8 cellular contexts compared by ENCODE assay signal in the genomic region with DNA sequence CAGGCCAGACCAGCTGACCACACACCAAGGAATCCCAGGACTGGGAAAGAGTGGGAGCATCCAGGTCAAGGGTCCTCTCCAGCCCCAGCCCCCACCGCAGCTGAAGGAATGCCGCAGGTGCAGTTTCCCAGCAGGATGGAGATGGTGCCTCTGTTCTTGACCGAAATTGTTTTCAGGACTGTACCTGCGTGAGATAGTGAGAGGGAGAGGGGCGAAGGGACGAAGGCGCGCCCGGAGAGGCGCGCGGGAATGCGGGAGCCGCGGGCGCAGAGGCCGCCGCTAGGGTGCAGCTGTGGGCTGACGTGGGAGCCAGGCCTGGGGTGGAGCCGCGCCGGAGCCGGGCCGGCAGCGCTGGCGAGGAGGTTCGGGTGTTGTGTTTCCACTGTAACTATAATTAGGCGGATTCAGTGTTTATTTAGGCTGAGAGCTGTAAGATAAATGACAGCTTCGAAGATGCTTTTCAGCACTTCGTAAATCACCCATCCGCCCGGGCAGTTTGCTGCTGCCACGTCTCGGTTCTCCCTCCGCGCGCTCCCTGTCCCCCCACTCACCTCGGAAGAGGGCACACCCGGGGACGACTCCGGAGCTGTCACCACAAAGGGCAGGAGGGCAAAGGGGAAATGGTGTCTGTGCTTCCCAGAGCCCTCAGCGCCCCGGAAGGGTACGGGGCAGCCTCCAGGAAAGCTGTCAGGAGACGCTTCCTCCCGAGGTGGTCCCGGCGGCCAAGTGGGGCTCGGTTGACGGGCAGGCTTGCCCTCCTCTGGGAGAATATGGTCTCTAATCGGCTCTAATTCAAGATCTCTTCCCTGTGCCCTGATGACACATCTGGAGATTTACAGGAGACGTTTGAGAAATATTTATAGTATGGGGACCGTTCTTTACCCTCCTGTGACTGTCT. TPM values are rescaled to one million over a fixed set of nuclear protein-coding genes. Genes with fewer than 3 reads are reported as not detected.
A peak's percentile ranks its signal among the peaks of the same experiment; 100 is the strongest.
DNase-seq lines count a peak whose midpoint lies in the region; ATAC-seq, FAIRE-seq and TF ChIP-seq lines count a peak whose summit lies in the region.

No MANE protein-coding gene starts in this region.

- H3K79me2 ChIP-seq in H1 (ENCODE audit: control insufficient read depth in 1 of 2, insufficient read depth in 2 of 2, low read length in 2 of 2): no peaks in the 10 kb centered on the region

- no peak overlapping the region for H3K9ac ChIP-seq in H1 (replicated peaks in 1 of 4; ENCODE audit: extremely low read depth in 1 of 4, low read depth in 3 of 4, low read length in 3 of 4)

- H3K14ac ChIP-seq in H1 (ENCODE audit: insufficient read length): no peak overlapping the region

- no peak for FAIRE-seq in H1 (lab: Jason Lieb, UNC)

- TF ChIP-seq POLR2A in H1 (IDR thresholded peaks at IDR 0.05; ENCODE audit: control extremely low read depth in 1 of 2, low read depth in 2 of 2, low read length in 2 of 2): no peak

- TF ChIP-seq RAD21 in H1 (IDR thresholded peaks at IDR 0.05 in 1 of 2, conservative IDR thresholded peaks at IDR 0.05 in 1 of 2; ENCODE audit: low read depth in 2 of 2, low read length in 2 of 2): peak; percentile 65 to 80

- H4K8ac ChIP-seq in H1 (ENCODE audit: extremely low read depth, insufficient read depth, low read length): no peak overlapping the region

- POLR2A ChIA-PET in BJ (lab: Charles Lee) (no interaction called here), H1 (lab: Charles Lee; ENCODE audit: partially characterized antibody) (no interaction called here)
- POLR2A ChIA-PET in activated CD8-positive, alpha-beta T cell treated with anti-CD3 and anti-CD28 coated beads, Interleukin-2, amount 10 ng/mL, durations not matched to agents 7 days and 5 days (lab: Charles Lee): interaction anchor here (0.6 to 1.4 kb wide), 4 partner anchors 16 to 140 kb away, joined by 3 to 6 read pairs (median 3); no protein-coding TSS in a partner anchor

- no peak overlapping the region for H3K27ac ChIP-seq in H1 (ENCODE audit: low read depth, low read length)

- H3K56ac ChIP-seq in H1 (replicated peaks; ENCODE audit: insufficient read length, low read depth, low read length): no peak overlapping the region

- H3K23ac ChIP-seq in H1 (ENCODE audit: insufficient read length): no peak overlapping the region

- 9% methylated on average over 50 of the region's 53 CpGs; no CpG with 5 or more reads in 1 of the 2 experiments for WGBS in H1 (ENCODE audit: extremely low coverage in 1 of 2, insufficient coverage in 1 of 2, insufficient read length in 1 of 2, insufficient replicate concordance in 2 of 2, low coverage in 1 of 2, low lambda C conversion rate in 2 of 2, missing lambda C conversion rate in 1 of 2), 2 experiments

- CTCF ChIA-PET in BJ (lab: Yijun Ruan, JAX) (interaction anchor here (0.7 to 2.5 kb wide), 26 partner anchors 8 to 341 kb away, joined by 3 to 18 read pairs (median 4); partner anchors contain the start of gene HOXB5), H1 (lab: Charles Lee; ENCODE audit: partially characterized antibody) (interaction anchor here (0.6 to 3.7 kb wide), 31 partner anchors 9 to 805 kb away, joined by 3 to 34 read pairs (median 4); partner anchors contain the start of genes HOXB1 and HOXB5)
- CTCF ChIA-PET in activated CD8-positive, alpha-beta T cell treated with anti-CD3 and anti-CD28 coated beads, Interleukin-2, amount 10 ng/mL, durations not matched to agents 7 days and 5 days (lab: Charles Lee): interaction anchor here (0.7 to 4.5 kb wide), 38 partner anchors 8 to 173 kb away, joined by 3 to 60 read pairs (median 4); partner anchors contain the start of gene HOXB5

- H4K5ac ChIP-seq in H1 (ENCODE audit: insufficient read length, low read depth, low read length): no peak overlapping the region

- H3K36me3 ChIP-seq in BJ (ENCODE audit: control insufficient read depth, insufficient read depth, low read length) (no peaks in the 10 kb centered on the region), H7 (replicated peaks; ENCODE audit: control insufficient read depth, insufficient read depth, low read length) (no peaks in the 10 kb centered on the region), H1 (ENCODE audit: control insufficient read depth in 2 of 4, insufficient read depth in 4 of 4, low read length in 3 of 4) (no peaks in the 10 kb centered on the region)

- peak; percentile 96 for ATAC-seq in activated CD8-positive, alpha-beta T cell treated with anti-CD3 and anti-CD28 coated beads, Interleukin-2, amount 10 ng/mL, durations not matched to agents 7 days and 5 days
- ATAC-seq in HG03196 (IDR thresholded peaks at IDR 0.05; ENCODE audit: unreplicated experiment): no peak

- no peaks in the 10 kb centered on the region for H3K36me3 Mint-ChIP-seq in activated CD8-positive, alpha-beta T cell treated with anti-CD3 and anti-CD28 coated beads, Interleukin-2, amount 10 ng/mL, durations not matched to agents 7 days and 5 days (ENCODE audit: low read depth)

- no peaks in the 10 kb centered on the region for H3K79me1 ChIP-seq in H1 (ENCODE audit: low read depth, low read length)

- peak overlapping the region; percentile 73; the same call in 1 of the 2 replicates for H3K18ac ChIP-seq in H1 (ENCODE audit: extremely low read depth, low read length)

- H3K4me1 ChIP-seq in H1 (replicated peaks in 1 of 4; ENCODE audit: control insufficient read depth in 3 of 4, insufficient read depth in 4 of 4, low read length in 3 of 4) (peaks cover 3 to 7% (median 4%) of the 10 kb centered on the region in 4 experiments; a peak in 5 of 7 replicates), mononuclear cell (ENCODE audit: insufficient read depth, low read length) (peaks cover 15% of the 10 kb centered on the region)

- H3K9me3 ChIP-seq in H1 (ENCODE audit: insufficient read depth in 2 of 2, low read depth in 1 of 2, low read length in 1 of 2) (no peaks in the 10 kb centered on the region), mononuclear cell (ENCODE audit: low read depth, low read length) (no peaks in the 10 kb centered on the region)

- no peak overlapping the region for H2AFZ ChIP-seq in H1 (ENCODE audit: low read length)

- H2BK12ac ChIP-seq in H1 (ENCODE audit: low read depth, low read length): no peak overlapping the region

- no peak overlapping the region for H2BK20ac ChIP-seq in H1 (ENCODE audit: low read length)

- H3K4ac ChIP-seq in H1 (replicated peaks; ENCODE audit: insufficient read length, low read depth, low read length): no peak overlapping the region

- H2AK5ac ChIP-seq in H1 (ENCODE audit: low read depth, low read length): no peak overlapping the region

- no peak overlapping the region for H2BK15ac ChIP-seq in H1 (ENCODE audit: low read length)

- TF ChIP-seq EP300 in H1 (IDR thresholded peaks at IDR 0.05; ENCODE audit: borderline replicate concordance in 1 of 2, low read depth in 2 of 2, low read length in 2 of 2): no peak

- peaks cover 2 to 4% of the 10 kb centered on the region in 2 experiments for H4K20me1 ChIP-seq in H1 (replicated peaks in 1 of 2; ENCODE audit: control insufficient read depth in 1 of 2, insufficient read depth in 2 of 2, low read length in 2 of 2)

- H3K23me2 ChIP-seq in H1 (ENCODE audit: low read depth, low read length): peaks cover 3% of the 10 kb centered on the region; the same call in 1 of the 2 replicates

- no peak overlapping the region for H2BK5ac ChIP-seq in H1 (ENCODE audit: low read depth, low read length)

- H4K91ac ChIP-seq in H1 (replicated peaks; ENCODE audit: insufficient read length, low read length): no peak overlapping the region

- H3K9me3 Mint-ChIP-seq in activated CD8-positive, alpha-beta T cell treated with anti-CD3 and anti-CD28 coated beads, Interleukin-2, amount 10 ng/mL, durations not matched to agents 7 days and 5 days (ENCODE audit: insufficient read depth): no peaks in the 10 kb centered on the region

- peaks cover 23% of the 10 kb centered on the region for H3K27me3 Mint-ChIP-seq in activated CD8-positive, alpha-beta T cell treated with anti-CD3 and anti-CD28 coated beads, Interleukin-2, amount 10 ng/mL, durations not matched to agents 7 days and 5 days (ENCODE audit: low read depth)

- H3K27ac Mint-ChIP-seq in activated CD8-positive, alpha-beta T cell treated with anti-CD3 and anti-CD28 coated beads, Interleukin-2, amount 10 ng/mL, durations not matched to agents 7 days and 5 days: no peak overlapping the region

- peaks cover 39% of the 10 kb centered on the region for H3K4me1 Mint-ChIP-seq in activated CD8-positive, alpha-beta T cell treated with anti-CD3 and anti-CD28 coated beads, Interleukin-2, amount 10 ng/mL, durations not matched to agents 7 days and 5 days (ENCODE audit: low read depth)

- peak overlapping the region; percentile 65 for H3K4me3 Mint-ChIP-seq in activated CD8-positive, alpha-beta T cell treated with anti-CD3 and anti-CD28 coated beads, Interleukin-2, amount 10 ng/mL, durations not matched to agents 7 days and 5 days

- TF ChIP-seq CTCF in BJ (IDR thresholded peaks at IDR 0.05; ENCODE audit: insufficient read depth, low read depth, low read length) (peak; percentile 71), H1 (IDR thresholded peaks at IDR 0.05; ENCODE audit: control extremely low read depth in 1 of 3, insufficient read depth in 1 of 3, low read depth in 1 of 3, low read length in 3 of 3) (peak; percentile 67 to 76 (median 69))

- H3K4me2 ChIP-seq in H1 (ENCODE audit: insufficient read depth in 1 of 2, low read depth in 2 of 2, low read length in 2 of 2): peak overlapping the region; percentile 35 to 84

- H3K4me3 ChIP-seq in BJ (ENCODE audit: low read depth, low read length) (no peak overlapping the region), H7 (ENCODE audit: insufficient read depth, low read depth, low read length) (peak overlapping the region; percentile 31), H1 (ENCODE audit: extremely low read depth in 1 of 4, insufficient read depth in 2 of 4, low read depth in 3 of 4, low read length in 4 of 4) (peak overlapping the region in 3 of 4 experiments; percentile 25 to 59 (median 32); a peak in 4 of 8 replicates), mononuclear cell (ENCODE audit: low read length) (peak overlapping the region; percentile 3)

- H3K27me3 ChIP-seq in BJ (ENCODE audit: control insufficient read depth, insufficient read depth, low read length) (peaks cover 1% of the 10 kb centered on the region; the same call in 1 of the 2 replicates), H7 (ENCODE audit: control insufficient read depth, insufficient read depth, low read length) (peaks cover 35% of the 10 kb centered on the region), H1 (replicated peaks in 1 of 4; ENCODE audit: control insufficient read depth in 3 of 4, extremely low read depth in 1 of 4, insufficient read depth in 3 of 4, low read length in 3 of 4) (peaks cover 20 to 56% (median 35%) of the 10 kb centered on the region in 4 experiments), mononuclear cell (ENCODE audit: insufficient read depth, low read length) (peaks cover 19% of the 10 kb centered on the region)

- H2BK120ac ChIP-seq in H1 (replicated peaks; ENCODE audit: low read depth, low read length): no peak overlapping the region

- DNase-seq in BJ (ENCODE audit: low read depth): no peak
- DNase-seq in H7: peak; percentile 91
- DNase-seq in NCI-H345 treated with DMSO at 0.1 percent for 48 hours (lab: John Stamatoyannopoulos, UW; ENCODE audit: unreplicated experiment): peak; percentile 52
- peak; percentile 75 for DNase-seq in activated CD8-positive, alpha-beta T cell treated with anti-CD3 and anti-CD28 coated beads, Interleukin-2, amount 10 ng/mL, durations not matched to agents 7 days and 5 days
- peak in 1 of 2 experiments; percentile 79 for DNase-seq in H1 (ENCODE audit: low read depth in 1 of 2, low spot score in 2 of 2)
- DNase-seq in stimulated activated CD8-positive, alpha-beta memory T cell treated with anti-CD3 and anti-CD28 coated beads, Interleukin-4, amount 100 ng/mL, for 4 hours (ENCODE audit: low read depth in 2 of 2, low spot score in 1 of 2): peak; percentile 27 to 31

RNA-seq across cellular contexts. Expression of gene HOXB1, which starts 38.2 kb away (rescaled TPM):
- polyA plus RNA-seq in BJ (2011; rRNA removed) (not detected in 2 replicates), H1 (2011; rRNA removed) (not detected in 2 replicates)
- not detected in 2 replicates for polyA minus RNA-seq in BJ (2011; rRNA and poly(A)+ RNA removed)
- total RNA-seq in H7 (2014; rRNA removed; shearing (Covaris generic)): 4.5 and 6.4 TPM in 2 replicates
- not detected for total RNA-seq in activated CD8-positive, alpha-beta T cell treated with anti-CD3 and anti-CD28 coated beads, Interleukin-2, amount 10 ng/mL, durations not matched to agents 7 days and 5 days
- not detected in 2 replicates for total RNA-seq in H1 (2021; fragmentation: NEBNext Ultra II Directional; extraction: Animal tissue kit (Norgen Biotek cat#: 25700))
- not detected for polyA plus RNA-seq in H1 (2011; cell fraction: cytosol; rRNA removed)
- not detected for polyA plus RNA-seq in H1 (2011; cell fraction: nucleus; rRNA removed)
- 0.10 TPM in 1 of 4 replicates, not detected in the others for polyA plus RNA-seq in H1 (2012, experiment 1 of 2)
- 0.08 TPM for polyA plus RNA-seq in H1 (2012, experiment 2 of 2)
- polyA plus RNA-seq in H1 (2013, experiment 1 of 2): 0.06 TPM
- 0.09 TPM for polyA plus RNA-seq in H1 (2013, experiment 2 of 2)
- polyA minus RNA-seq in H1 (2011; rRNA and poly(A)+ RNA removed): not detected in 2 replicates
- polyA minus RNA-seq in H1 (2011; cell fraction: cytosol; rRNA and poly(A)+ RNA removed): not detected
- polyA minus RNA-seq in H1 (2011; cell fraction: nucleus; rRNA and poly(A)+ RNA removed): not detected
- total RNA-seq in mononuclear cell: not detected

RNA-seq across cellular contexts. Expression of gene HOXB2, which starts 52.3 kb away (rescaled TPM):
- polyA plus RNA-seq in BJ (2011; rRNA removed) (1.5 and 1.7 TPM in 2 replicates), H1 (2011; rRNA removed) (not detected in 2 replicates)
- 0.67 and 0.85 TPM in 2 replicates for polyA minus RNA-seq in BJ (2011; rRNA and poly(A)+ RNA removed)
- total RNA-seq in H7 (2014; rRNA removed; shearing (Covaris generic)): 11.8 and 16.1 TPM in 2 replicates
- 10 to 100 TPM; 15.7 to 17.7 TPM for total RNA-seq in activated CD8-positive, alpha-beta T cell treated with anti-CD3 and anti-CD28 coated beads, Interleukin-2, amount 10 ng/mL, durations not matched to agents 7 days and 5 days
- total RNA-seq in H1 (2021; fragmentation: NEBNext Ultra II Directional; extraction: Animal tissue kit (Norgen Biotek cat#: 25700)): not detected in 2 replicates
- polyA plus RNA-seq in H1 (2011; cell fraction: cytosol; rRNA removed): not detected
- polyA plus RNA-seq in H1 (2011; cell fraction: nucleus; rRNA removed): not detected
- polyA plus RNA-seq in H1 (2012, experiment 1 of 2): not detected in 4 replicates
- not detected for polyA plus RNA-seq in H1 (2012, experiment 2 of 2)
- polyA plus RNA-seq in H1 (2013, experiment 1 of 2): not detected
- not detected for polyA plus RNA-seq in H1 (2013, experiment 2 of 2)
- polyA minus RNA-seq in H1 (2011; rRNA and poly(A)+ RNA removed): not detected in 2 replicates
- polyA minus RNA-seq in H1 (2011; cell fraction: cytosol; rRNA and poly(A)+ RNA removed): not detected
- 0.90 TPM for polyA minus RNA-seq in H1 (2011; cell fraction: nucleus; rRNA and poly(A)+ RNA removed)
- total RNA-seq in mononuclear cell: 7.6 TPM
